16 cellular contexts compared by ENCODE assay signal in genomic region chr10:132738454-132739224, GRCh38. TPM values are rescaled to one million over a fixed set of nuclear protein-coding genes. Genes with fewer than 3 reads are reported as not detected.
"Had no signal": no experiment of that assay in that cellular context is flagged by ENCODE, and none has a peak within 500 bp of the region (broad histone marks: within the 10 kb centered on the region; RNA-seq: fewer than 3 reads in every experiment).

No MANE protein-coding gene starts in this region.

- ATAC-seq: activated T-cell treated with anti-CD3 and anti-CD28 coated beads, Interleukin-2, amount 50 U/mL, for 4 hours; gastrocnemius medialis; left colon; natural killer cell treated with Interleukin-12 subunit alpha and Interleukin-12 subunit beta and Interleukin-15 and Interleukin-18, amount 100 ng/mL, for 72 hours had no signal

- H3K9me3 ChIP-seq: ascending aorta, gastrocnemius medialis had no signal

- H3K27ac ChIP-seq: ascending aorta, gastrocnemius medialis had no signal

- H3K4me1 ChIP-seq: ascending aorta had no signal

- H3K36me3 ChIP-seq: gastrocnemius medialis had no signal

- H3K27me3 ChIP-seq: ascending aorta, gastrocnemius medialis had no signal

- H3K4me3 ChIP-seq: ascending aorta, coronary artery, gastrocnemius medialis had no signal

- DNase-seq: activated CD4-positive, CD25-positive, alpha-beta regulatory T cell; activated effector memory CD4-positive, alpha-beta T cell treated with anti-CD3 and anti-CD28 coated beads, Interleukin-2, amount 50 U/mL, for 16 hours; activated T-cell treated with anti-CD3 and anti-CD28 coated beads, Interleukin-2, amount 50 U/mL, for 4 hours; effector CD8-positive, alpha-beta T cell; gastrocnemius medialis; left colon; mammary epithelial cell; SHP77 treated with DMSO at 0.1 percent for 48 hours; small intestine; trophoblast cell had no signal

RNA-seq across cellular contexts. Expression of gene NKX6-2, which starts 47.3 kb away (rescaled TPM):
- total RNA-seq: activated T-cell treated with anti-CD3 and anti-CD28 coated beads, Interleukin-2, amount 50 U/mL, for 4 hours; ascending aorta; bronchial epithelial cell; left colon; mammary epithelial cell; natural killer cell treated with Interleukin-12 subunit alpha and Interleukin-12 subunit beta and Interleukin-15 and Interleukin-18, amount 100 ng/mL, for 72 hours; osteoblast; T-helper 2 cell treated with Interferon-gamma antibody and Interleukin-4, amounts not matched to agents 100 ng/mL and 5 ng/mL, for 36 hours had no signal
